In genomic region chr5:172648008-172648359, GRCh38 we compare ENCODE assay signal across 14 cellular contexts. TPM values are rescaled to one million over a fixed set of nuclear protein-coding genes. Genes with fewer than 3 reads are reported as not detected.
DNase-seq lines count a peak whose midpoint lies in the region; ATAC-seq and TF ChIP-seq lines count a peak whose summit lies in the region.
"Had no signal": no experiment of that assay in that cellular context is flagged by ENCODE, and none has a peak within 500 bp of the region (broad histone marks: within the 10 kb centered on the region; RNA-seq: fewer than 3 reads in every experiment).

No MANE protein-coding gene starts in this region.

- H3K79me2 ChIP-seq in hepatocyte, result no peaks in the 10 kb centered on the region
- peaks cover 31% of the 10 kb centered on the region for H3K79me2 ChIP-seq in smooth muscle cell (ENCODE audit: low read depth)

- DNase-seq in NB4 (ENCODE audit: low read depth), result peak; percentile 50
- peak in 1 of 3 donors; percentile 66 for DNase-seq in Peyer's patch
- DNase-seq in hepatocyte (ENCODE audit: low spot score), result peak; percentile 47
- no peak for DNase-seq in smooth muscle cell (lab: John Stamatoyannopoulos, UW; ENCODE audit: unreplicated experiment)
- no peak for DNase-seq in NK-92 (lab: John Stamatoyannopoulos, UW; ENCODE audit: unreplicated experiment)
- DNase-seq in activated gamma-delta T cell treated with Interleukin-2 at 50 U/mL for 16 hours, result no peak
- no peak for DNase-seq in omental fat pad (ENCODE audit: low spot score)
- DNase-seq: activated CD4-positive, alpha-beta T cell treated with anti-CD3 and anti-CD28 coated beads for 4 hours; brain microvascular endothelial cell; C1 segment of cervical spinal cord; GDM1; NCI-H526 treated with DMSO at 0.1 percent for 48 hours had no signal

- 66% methylated on average over 7 of the region's 7 CpGs for WGBS in hepatocyte (ENCODE audit: low lambda C conversion rate, missing lambda C conversion rate)
- 48% methylated on average over 7 of the region's 7 CpGs for WGBS in smooth muscle cell (ENCODE audit: low lambda C conversion rate)

- H3K9me2 ChIP-seq in hepatocyte (replicated peaks; ENCODE audit: insufficient read depth), result no peaks in the 10 kb centered on the region

- H3K9ac ChIP-seq in smooth muscle cell (ENCODE audit: low read depth), result peak overlapping the region; percentile 41

- H3K36me3 ChIP-seq in Peyer's patch (no peaks in the 10 kb centered on the region), hepatocyte (replicated peaks; ENCODE audit: insufficient read depth, low read depth) (no peaks in the 10 kb centered on the region), smooth muscle cell (ENCODE audit: low read depth) (no peaks in the 10 kb centered on the region)
- H3K36me3 ChIP-seq: brain microvascular endothelial cell, neutrophil had no signal

- no peak for ATAC-seq in HG02610 (IDR thresholded peaks at IDR 0.05; ENCODE audit: unreplicated experiment)
- no peak for ATAC-seq in omental fat pad (ENCODE audit: low FRiP score)

- H3K4me2 ChIP-seq in hepatocyte, result no peak overlapping the region
- H3K4me2 ChIP-seq in smooth muscle cell, result peak overlapping the region; percentile 66

- TF ChIP-seq POLR2A in NB4 (IDR thresholded peaks at IDR 0.05; ENCODE audit: extremely low read depth, insufficient read length), result no peak
- TF ChIP-seq POLR2A in Peyer's patch (IDR thresholded peaks at IDR 0.05), result no peak

- H3K4me3 ChIP-seq in NB4 (ENCODE audit: low read depth, low read length) (no peak overlapping the region), Peyer's patch (peak overlapping the region in 1 of 4 donors; percentile 14), hepatocyte (no peak overlapping the region), smooth muscle cell (no peak overlapping the region)

- H2AFZ ChIP-seq in hepatocyte (no peak overlapping the region), smooth muscle cell (ENCODE audit: low read depth) (no peak overlapping the region)

- peak overlapping the region in 3 of 4 donors; percentile 32 to 95 (median 87) for H3K27ac ChIP-seq in Peyer's patch
- peak overlapping the region; percentile 34 for H3K27ac ChIP-seq in hepatocyte
- peak overlapping the region; percentile 84 for H3K27ac ChIP-seq in smooth muscle cell (ENCODE audit: low read depth)
- H3K27ac ChIP-seq: brain microvascular endothelial cell, neutrophil had no signal

- H3K27me3 ChIP-seq in Peyer's patch, result no peaks in the 10 kb centered on the region
- H3K27me3 ChIP-seq in hepatocyte, result no peaks in the 10 kb centered on the region
- H3K27me3 ChIP-seq in smooth muscle cell (ENCODE audit: low read depth), result no peaks in the 10 kb centered on the region

- TF ChIP-seq CTCF in NB4 (IDR thresholded peaks at IDR 0.05; ENCODE audit: low read depth, low read length) (no peak), Peyer's patch (IDR thresholded peaks at IDR 0.05) (no peak), hepatocyte (IDR thresholded peaks at IDR 0.05; ENCODE audit: poor library complexity) (no peak), smooth muscle cell (IDR thresholded peaks at IDR 0.05; ENCODE audit: borderline replicate concordance, insufficient read depth, poor library complexity, severe bottlenecking) (no peak), omental fat pad (IDR thresholded peaks at IDR 0.05) (no peak)

- no peaks in the 10 kb centered on the region for H3K9me3 ChIP-seq in Peyer's patch
- H3K9me3 ChIP-seq in hepatocyte (ENCODE audit: low read depth), result no peaks in the 10 kb centered on the region
- H3K9me3 ChIP-seq in smooth muscle cell (replicated peaks; ENCODE audit: low read depth), result no peaks in the 10 kb centered on the region
- H3K9me3 ChIP-seq: neutrophil had no signal

- H3K4me1 ChIP-seq in Peyer's patch, result peaks cover 0 to 64% (median 0%) of the 10 kb centered on the region in 4 donors
- H3K4me1 ChIP-seq in hepatocyte (ENCODE audit: insufficient read depth), result peaks cover 13% of the 10 kb centered on the region
- H3K4me1 ChIP-seq in smooth muscle cell (ENCODE audit: low read depth), result peaks cover 22% of the 10 kb centered on the region

- peaks cover 4% of the 10 kb centered on the region for H3F3A ChIP-seq in smooth muscle cell (ENCODE audit: low read depth)

- H4K20me1 ChIP-seq in hepatocyte (ENCODE audit: insufficient read depth, poor library complexity, severe bottlenecking) (no peaks in the 10 kb centered on the region), smooth muscle cell (ENCODE audit: low read depth) (peaks cover 8% of the 10 kb centered on the region)

RNA-seq across cellular contexts. Expression of gene NEURL1B, which starts 6.9 kb away (rescaled TPM):
- 10 to 100 TPM; 38.8 to 97.2 (median 81.0) TPM for total RNA-seq in Peyer's patch
- 3.9 and 5.8 TPM in 2 replicates for total RNA-seq in hepatocyte
- polyA plus RNA-seq in hepatocyte, result 0.65 and 1.00 TPM in 2 replicates
- total RNA-seq in smooth muscle cell, result 10.0 and 17.7 TPM in 2 replicates
- 3.1 and 3.7 TPM in 2 replicates for polyA plus RNA-seq in smooth muscle cell
- total RNA-seq in omental fat pad, result 10 to 100 TPM; 10.3 to 86.5 (median 17.8) TPM

Comparison
In these comparisons a context has a peak if more than half of its experiments do, and no peak if none do; other contexts are left out.
1. DNase-seq: peak in NB4 (single experiment) and hepatocyte (single experiment); none in smooth muscle cell (single experiment), NK-92 (single experiment), activated gamma-delta T cell treated with Interleukin-2 at 50 U/mL for 16 hours (single experiment) and omental fat pad (single experiment).
2. H3K27ac ChIP-seq: peak in every context shown above with its lines; median percentile 87 in Peyer's patch; 84 in smooth muscle cell; 34 in hepatocyte.